Comparison of ENCODE assay signal across 8 cellular contexts in the genomic region with DNA sequence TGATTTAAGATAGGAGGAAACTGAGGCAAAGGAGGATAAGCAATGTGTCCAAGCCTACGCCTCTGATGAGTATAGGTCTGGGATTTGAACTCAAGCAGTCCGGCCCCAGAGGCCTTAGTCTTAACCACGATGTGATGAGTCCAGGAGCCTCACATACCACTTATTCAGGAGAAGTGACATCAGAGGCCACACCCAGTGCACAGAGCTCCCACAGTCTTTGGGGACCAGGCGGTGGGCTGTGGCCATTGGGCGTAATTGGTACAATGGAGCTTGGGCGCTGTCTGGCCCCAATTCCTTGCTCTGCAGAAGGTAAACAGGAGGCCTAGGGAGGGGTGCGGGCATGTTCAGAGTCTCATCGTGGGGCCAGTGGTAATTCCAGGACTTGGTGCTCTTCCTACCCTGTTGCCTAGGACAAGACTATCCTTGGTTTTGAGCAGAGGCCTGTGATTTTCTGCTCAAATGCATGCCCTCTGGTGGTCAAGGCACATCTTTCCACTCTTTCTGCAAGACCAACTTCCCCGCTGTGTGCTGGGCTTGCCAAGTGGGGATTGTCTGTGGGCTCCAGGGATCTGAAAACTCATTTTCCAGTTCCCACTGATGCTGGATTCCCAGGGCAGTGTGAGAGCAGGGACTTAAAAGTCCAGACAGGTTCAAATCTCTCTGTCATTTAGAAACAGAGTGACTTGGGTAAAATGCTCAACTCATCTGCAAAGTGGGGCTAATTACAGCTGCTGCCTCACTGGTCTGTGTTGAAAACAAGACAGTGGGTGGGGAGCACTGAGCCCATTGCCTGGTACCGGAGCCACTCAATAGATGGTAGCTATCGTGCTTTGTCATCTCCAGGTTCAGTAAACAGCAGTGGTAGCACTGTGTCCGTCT. TPM values are rescaled to one million over a fixed set of nuclear protein-coding genes. Genes with fewer than 3 reads are reported as not detected.
DNase-seq lines count a peak whose midpoint lies in the region; ATAC-seq and TF ChIP-seq lines count a peak whose summit lies in the region.

No MANE protein-coding gene starts in this region.

- peaks cover 40 to 44% of the 10 kb centered on the region in 2 experiments for H3K4me1 Mint-ChIP-seq in H9

- H4K20me1 ChIP-seq in H9 (ENCODE audit: control insufficient read depth, insufficient read depth, insufficient read length), result no peaks in the 10 kb centered on the region

- peaks cover 3% of the 10 kb centered on the region for H3K23me2 ChIP-seq in H9 (ENCODE audit: insufficient read length, low read depth, low read length, poor library complexity, severe bottlenecking)

- H3K4me3 Mint-ChIP-seq in H9, result no peak overlapping the region; a peak in 1 of 5 replicates

- no peak overlapping the region for H3K4me2 ChIP-seq in H9 (ENCODE audit: insufficient read depth, insufficient read length, low read length)

- H2BK20ac ChIP-seq in H9 (ENCODE audit: low read depth, low read length, poor library complexity, severe bottlenecking), result no peak overlapping the region

- H3K14ac ChIP-seq in H9 (ENCODE audit: insufficient read depth, low read length), result no peak overlapping the region

- H3K36me3 ChIP-seq in lower lobe of right lung, result peaks cover 52% of the 10 kb centered on the region

- H4K8ac ChIP-seq in H9 (replicated peaks; ENCODE audit: insufficient read length, low read depth, low read length), result no peak overlapping the region

- H3K79me2 ChIP-seq in H9 (ENCODE audit: insufficient read depth, low read length), result no peaks in the 10 kb centered on the region; the same call in 1 of the 2 replicates

- no peak overlapping the region for H3K18ac ChIP-seq in H9 (ENCODE audit: insufficient read length, low read depth, low read length)

- H3K27ac ChIP-seq in H9 (ENCODE audit: insufficient read length, low read depth, low read length) (no peak overlapping the region), lower lobe of right lung (peak overlapping the region; percentile 67)

- peaks cover 2 to 25% (median 19%) of the 10 kb centered on the region in 3 experiments; a peak in 6 of 7 replicates for H3K36me3 Mint-ChIP-seq in H9 (ENCODE audit: insufficient read depth in 1 of 3, low read depth in 3 of 3)

- no peak overlapping the region for H2AFZ ChIP-seq in H9 (ENCODE audit: low read length)

- H3K4ac ChIP-seq in H9 (ENCODE audit: low read depth, low read length), result no peak overlapping the region

- no peak overlapping the region for H3K56ac ChIP-seq in H9 (ENCODE audit: insufficient read length, low read depth, low read length)

- no CpG with 5 or more reads among the region's 12 CpGs for WGBS in H9 (ENCODE audit: extremely low coverage, insufficient read length, low lambda C conversion rate)

- H2BK5ac ChIP-seq in H9 (ENCODE audit: insufficient read length, low read length), result no peak overlapping the region

- H2BK12ac ChIP-seq in H9 (ENCODE audit: insufficient read length, low read depth, low read length), result no peak overlapping the region

- H3K4me3 ChIP-seq in lower lobe of right lung, result no peak overlapping the region

- peaks cover 2% of the 10 kb centered on the region for H3K79me1 ChIP-seq in H9 (ENCODE audit: insufficient read depth, low read depth, low read length, poor library complexity, severe bottlenecking)

- intact Hi-C loops in lower lobe of right lung (cut with DNase I), result no loop called here

- H3K27ac Mint-ChIP-seq in H9, result peak overlapping the region in 1 of 3 experiments; percentile 49; a peak in 2 of 7 replicates

- no peak overlapping the region for H4K5ac ChIP-seq in H9 (ENCODE audit: insufficient read length, low read depth, low read length)

- no peak overlapping the region for H3K23ac ChIP-seq in H9 (ENCODE audit: insufficient read length, low read depth, low read length)

- no peak overlapping the region for H2AK5ac ChIP-seq in H9 (ENCODE audit: insufficient read length, low read length)

- no peaks in the 10 kb centered on the region; the same call in 1 of the 2 replicates for H3K27me3 Mint-ChIP-seq in H9 (ENCODE audit: low read depth)

- H4K91ac ChIP-seq in H9 (ENCODE audit: insufficient read length, low read depth, low read length), result no peak overlapping the region

- TF ChIP-seq CTCF in H9 (conservative IDR thresholded peaks at IDR 0.05), result peak; percentile 80
- TF ChIP-seq CTCF in lower lobe of right lung (IDR thresholded peaks at IDR 0.05), result peak; percentile 65

- ATAC-seq in lower lobe of right lung, result peak; percentile 52 to 63
- no peak for ATAC-seq in HG02763 (IDR thresholded peaks at IDR 0.05; ENCODE audit: unreplicated experiment)
- no peak for ATAC-seq in HG02970 (IDR thresholded peaks at IDR 0.05; ENCODE audit: low FRiP score, unreplicated experiment)

- no peak overlapping the region for H2BK120ac ChIP-seq in H9 (ENCODE audit: low read depth, low read length, poor library complexity, severe bottlenecking)

- H3K9me3 Mint-ChIP-seq in H9, result no peaks in the 10 kb centered on the region

- no peak overlapping the region for H3T11ph ChIP-seq in H9 (ENCODE audit: low read length)

- H3K9me3 ChIP-seq in H9 (ENCODE audit: control insufficient read depth, low read depth, low read length) (no peaks in the 10 kb centered on the region), lower lobe of right lung (no peaks in the 10 kb centered on the region)

- no peak overlapping the region for H3K9ac ChIP-seq in H9 (ENCODE audit: extremely low read depth, insufficient read length, low read length)

- DNase-seq in D341Med (ENCODE audit: low spot score), result peak; percentile 71
- DNase-seq in H9, result peak; percentile 66
- DNase-seq in SHP77 (lab: John Stamatoyannopoulos, UW), result peak; percentile 50 to 54
- peak; percentile 60 for DNase-seq in ecto neural progenitor cell (ENCODE audit: low spot score)
- no peak for DNase-seq in lower lobe of right lung
- DNase-seq in ureter (ENCODE audit: low spot score), result peak; percentile 58

- H3K4me1 ChIP-seq in H9 (ENCODE audit: insufficient read depth, low read length), result peaks cover 5% of the 10 kb centered on the region; the same call in 1 of the 2 replicates
- peaks cover 53% of the 10 kb centered on the region for H3K4me1 ChIP-seq in lower lobe of right lung

- no peak overlapping the region for H2BK15ac ChIP-seq in H9 (ENCODE audit: low read depth, low read length)

- H3K27me3 ChIP-seq in H9 (ENCODE audit: insufficient read depth, low read length) (no peaks in the 10 kb centered on the region), lower lobe of right lung (ENCODE audit: low read depth) (no peaks in the 10 kb centered on the region)

RNA-seq across cellular contexts. Expression of gene NDST1, which starts 15.8 kb away (rescaled TPM):
- total RNA-seq in H9 (2021), result 59.2 and 65.5 TPM in 2 replicates
- total RNA-seq in lower lobe of right lung, result 117 TPM
- 54.3 TPM for total RNA-seq in ureter

Comparison
In these comparisons a context has a peak if more than half of its experiments do, and no peak if none do; other contexts are left out.
1. ATAC-seq: peak in lower lobe of right lung (2 of 2); none in HG02763 (single experiment) and HG02970 (single experiment).